Comparison of ENCODE assay signal across 27 cellular contexts in genomic region chr1:8139941-8140340, GRCh38.
"Had no signal": no experiment of that assay in that cellular context is flagged by ENCODE, and none has a peak within 500 bp of the region (broad histone marks: within the 10 kb centered on the region; RNA-seq: fewer than 3 reads in every experiment).

No MANE protein-coding gene starts in this region.

- DNase-seq: activated B cell treated with CpG ODN at 0.5 μM for 24 hours; activated CD4-positive, alpha-beta T cell treated with anti-CD3 and anti-CD28 coated beads, Interleukin-2, amount 50 U/mL, for 1 hour; activated CD8-positive, alpha-beta T cell treated with anti-CD3 and anti-CD28 coated beads for 36 hours; activated naive CD8-positive, alpha-beta T cell treated with anti-CD3 and anti-CD28 coated beads, Interleukin-2, amount 50 U/mL, for 24 hours; activated T-cell treated with anti-CD3 and anti-CD28 coated beads, Interleukin-2, amount 50 U/mL, for 48 hours; central memory CD4-positive, alpha-beta T cell; foreskin fibroblast; heart left ventricle; hypothalamus; immature natural killer cell; natural killer cell; ovary; retina; sigmoid colon; small intestine; stimulated activated CD4-positive, alpha-beta T cell treated with anti-CD3 and anti-CD28 coated beads, Interleukin-4, amount 100 ng/mL, for 4 hours; stimulated activated CD8-positive, alpha-beta memory T cell treated with anti-CD3 and anti-CD28 coated beads, Interleukin-4, amount 100 ng/mL, for 48 hours; stimulated activated naive CD8-positive, alpha-beta T cell treated with anti-CD3 and anti-CD28 coated beads, Interleukin-15, amount 100 ng/mL, for 72 hours; substantia nigra; upper lobe of left lung had no signal

- H3K9me3 ChIP-seq: breast epithelium, heart left ventricle, ovary, prostate gland, sigmoid colon, upper lobe of left lung, vagina had no signal

- H3K27ac Mint-ChIP-seq: activated B cell treated with CpG ODN at 0.5 μM for 24 hours; activated CD8-positive, alpha-beta T cell treated with anti-CD3 and anti-CD28 coated beads for 36 hours; activated naive CD4-positive, alpha-beta T cell treated with anti-CD3 and anti-CD28 coated beads, Interleukin-2, amount 50 U/mL, for 24 hours; activated naive CD8-positive, alpha-beta T cell treated with anti-CD3 and anti-CD28 coated beads, Interleukin-2, amount 50 U/mL, for 24 hours; activated T-helper 2 cell treated with anti-CD3 and anti-CD28 coated beads, Interferon-gamma antibody, Interleukin-2, Interleukin-4, amounts not matched to agents 10 μg/mL and 5 μg/mL and 100 μg/mL, durations not matched to agents 14 hours and 24 hours and 36 hours; immature natural killer cell; memory B cell; natural killer cell; stimulated activated memory B cell treated with anti-CD40 and anti-IgM and Interleukin-4, amounts not matched to agents 10 μg/mL and 1 μg/mL and 100 μg/mL, for 72 hours; stimulated activated naive CD8-positive, alpha-beta T cell treated with anti-CD3 and anti-CD28 coated beads, Interleukin-15, amount 100 ng/mL, for 72 hours had no signal

- ATAC-seq: activated CD8-positive, alpha-beta T cell treated with anti-CD3 and anti-CD28 coated beads for 36 hours; activated naive CD8-positive, alpha-beta T cell treated with anti-CD3 and anti-CD28 coated beads, Interleukin-2, amount 50 U/mL, for 24 hours; heart left ventricle; natural killer cell; stimulated activated memory B cell treated with anti-CD40 and anti-IgM and Interleukin-4, amounts not matched to agents 10 μg/mL and 1 μg/mL and 100 μg/mL, for 72 hours; stimulated activated naive CD8-positive, alpha-beta T cell treated with anti-CD3 and anti-CD28 coated beads, Interleukin-15, amount 100 ng/mL, for 72 hours had no signal

- H3K36me3 Mint-ChIP-seq: activated naive CD4-positive, alpha-beta T cell treated with anti-CD3 and anti-CD28 coated beads, Interleukin-2, amount 50 U/mL, for 24 hours; memory B cell; natural killer cell; stimulated activated memory B cell treated with anti-CD40 and anti-IgM and Interleukin-4, amounts not matched to agents 10 μg/mL and 1 μg/mL and 100 μg/mL, for 72 hours had no signal

- H3K4me1 ChIP-seq: breast epithelium, prostate gland had no signal

- H3K27me3 ChIP-seq: breast epithelium, heart left ventricle, ovary, sigmoid colon, upper lobe of left lung, vagina had no signal

- H3K27ac ChIP-seq: breast epithelium, heart left ventricle, ovary, prostate gland, upper lobe of left lung, vagina had no signal

- H3K27me3 Mint-ChIP-seq: activated naive CD4-positive, alpha-beta T cell treated with anti-CD3 and anti-CD28 coated beads, Interleukin-2, amount 50 U/mL, for 24 hours had no signal

- H3K4me3 Mint-ChIP-seq: activated B cell treated with CpG ODN at 0.5 μM for 24 hours; activated CD8-positive, alpha-beta T cell treated with anti-CD3 and anti-CD28 coated beads for 36 hours; activated naive CD4-positive, alpha-beta T cell treated with anti-CD3 and anti-CD28 coated beads, Interleukin-2, amount 50 U/mL, for 24 hours; activated naive CD8-positive, alpha-beta T cell treated with anti-CD3 and anti-CD28 coated beads, Interleukin-2, amount 50 U/mL, for 24 hours; immature natural killer cell; memory B cell; natural killer cell; stimulated activated memory B cell treated with anti-CD40 and anti-IgM and Interleukin-4, amounts not matched to agents 10 μg/mL and 1 μg/mL and 100 μg/mL, for 72 hours; stimulated activated naive CD8-positive, alpha-beta T cell treated with anti-CD3 and anti-CD28 coated beads, Interleukin-15, amount 100 ng/mL, for 72 hours had no signal

- H3K36me3 ChIP-seq: breast epithelium, heart left ventricle, ovary, prostate gland, sigmoid colon, upper lobe of left lung, vagina had no signal

- H3K4me1 Mint-ChIP-seq: activated B cell treated with CpG ODN at 0.5 μM for 24 hours; memory B cell; stimulated activated memory B cell treated with anti-CD40 and anti-IgM and Interleukin-4, amounts not matched to agents 10 μg/mL and 1 μg/mL and 100 μg/mL, for 72 hours had no signal

- H3K4me3 ChIP-seq: breast epithelium, heart left ventricle, ovary, prostate gland, sigmoid colon, upper lobe of left lung, vagina had no signal

- H3K9me3 Mint-ChIP-seq: activated B cell treated with CpG ODN at 0.5 μM for 24 hours; activated CD8-positive, alpha-beta T cell treated with anti-CD3 and anti-CD28 coated beads for 36 hours; activated naive CD4-positive, alpha-beta T cell treated with anti-CD3 and anti-CD28 coated beads, Interleukin-2, amount 50 U/mL, for 24 hours; activated naive CD8-positive, alpha-beta T cell treated with anti-CD3 and anti-CD28 coated beads, Interleukin-2, amount 50 U/mL, for 24 hours; activated T-helper 2 cell treated with anti-CD3 and anti-CD28 coated beads, Interferon-gamma antibody, Interleukin-2, Interleukin-4, amounts not matched to agents 10 μg/mL and 5 μg/mL and 100 μg/mL, durations not matched to agents 14 hours and 24 hours and 36 hours; memory B cell; natural killer cell; stimulated activated memory B cell treated with anti-CD40 and anti-IgM and Interleukin-4, amounts not matched to agents 10 μg/mL and 1 μg/mL and 100 μg/mL, for 72 hours; stimulated activated naive CD8-positive, alpha-beta T cell treated with anti-CD3 and anti-CD28 coated beads, Interleukin-15, amount 100 ng/mL, for 72 hours had no signal
